8 cellular contexts compared by ENCODE assay signal in the genomic region with DNA sequence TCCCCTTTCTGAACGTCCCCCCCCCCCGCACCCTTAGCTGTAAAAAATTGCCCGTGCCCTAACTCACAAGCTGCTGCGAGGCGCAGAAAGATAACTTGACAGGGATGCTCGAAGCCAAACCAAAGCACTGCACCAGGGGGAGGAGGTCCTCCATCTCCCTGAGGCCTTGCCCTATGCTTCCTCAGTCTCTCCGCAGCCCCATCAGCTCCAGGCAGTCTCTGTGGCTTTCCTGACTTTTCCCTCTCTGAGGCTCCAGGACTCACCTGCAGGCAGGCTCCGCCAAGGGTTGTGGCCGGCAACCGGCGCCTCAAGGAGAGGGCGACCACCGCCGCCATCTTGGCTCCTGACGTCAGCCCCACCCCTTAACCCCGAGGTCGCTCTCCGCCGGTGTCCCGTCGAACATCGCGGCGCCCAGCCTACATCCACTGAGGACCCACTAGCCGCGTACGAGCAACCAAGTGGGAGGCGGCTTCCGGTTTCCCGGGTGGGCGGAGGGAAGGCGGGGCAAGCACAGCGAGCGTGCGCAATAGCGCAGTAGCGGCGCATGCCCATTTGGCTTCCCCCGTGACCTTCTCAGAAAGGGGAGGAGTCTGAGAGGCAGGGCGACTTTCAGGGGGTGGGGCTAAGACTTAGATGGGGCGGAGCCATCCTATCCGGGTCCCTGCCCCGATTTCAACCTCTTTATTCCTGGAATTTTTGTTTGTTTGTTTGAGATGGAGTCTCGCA. TPM values are rescaled to one million over a fixed set of nuclear protein-coding genes. Genes with fewer than 3 reads are reported as not detected.
A peak's percentile ranks its signal among the peaks of the same experiment; 100 is the strongest.
DNase-seq lines count a peak whose midpoint lies in the region; ATAC-seq and TF ChIP-seq lines count a peak whose summit lies in the region.

Gene SDHB, minus strand, starts transcription at position 348 of the 726 bp plus-strand sequence. Its CDS starts 13 bp downstream, at position 335.

- TF ChIP-seq CTCF in epithelial cell of proximal tubule (conservative IDR thresholded peaks at IDR 0.05; ENCODE audit: low read depth, low read length) = no peak

- H3K36me3 Mint-ChIP-seq in activated T-cell treated with anti-CD3 and anti-CD28 coated beads, Interleukin-2, amount 50 U/mL, for 24 hours (ENCODE audit: low read depth) = peaks cover 38% of the 10 kb centered on the region

- H3K4me3 Mint-ChIP-seq in activated T-cell treated with anti-CD3 and anti-CD28 coated beads, Interleukin-2, amount 50 U/mL, for 24 hours = peak within 1 kb of the TSS; percentile 100

- DNase-seq in DMS153 treated with DMSO at 0.1 percent for 48 hours (lab: John Stamatoyannopoulos, UW; ENCODE audit: unreplicated experiment) = peak; percentile 91
- DNase-seq in KBM-7 = peak; percentile 98
- peak; percentile 100 for DNase-seq in activated T-cell treated with anti-CD3 and anti-CD28 coated beads, Interleukin-2, amount 50 U/mL, for 24 hours
- DNase-seq in epithelial cell of proximal tubule (ENCODE audit: low read depth) = peak; percentile 79
- peak; percentile 98 for DNase-seq in mucosa of gallbladder (ENCODE audit: low spot score)
- DNase-seq in stimulated activated CD8-positive, alpha-beta memory T cell treated with anti-CD3 and anti-CD28 coated beads, Interleukin-4, amount 100 ng/mL, for 4 hours (ENCODE audit: low read depth in 2 of 2, low spot score in 1 of 2) = peak; percentile 97 to 99

- in situ Hi-C loops in KBM-7 (cut with MboI; ENCODE audit: low pct_unique_long_range_greater_than_20kb, low sequenced_read_pairs) = no loop called here

- H3K27ac Mint-ChIP-seq in activated T-cell treated with anti-CD3 and anti-CD28 coated beads, Interleukin-2, amount 50 U/mL, for 24 hours = peak within 1 kb of the TSS; percentile 99

- peak; percentile 90 for ATAC-seq in GM21717 (IDR thresholded peaks at IDR 0.05; ENCODE audit: unreplicated experiment)

- peak within 1 kb of the TSS; percentile 100 for H3K4me3 ChIP-seq in epithelial cell of proximal tubule (ENCODE audit: low read depth, low read length)

- peaks cover 25% of the 10 kb centered on the region for H3K4me1 Mint-ChIP-seq in activated T-cell treated with anti-CD3 and anti-CD28 coated beads, Interleukin-2, amount 50 U/mL, for 24 hours (ENCODE audit: low read depth)

- no peaks in the 10 kb centered on the region for H3K9me3 Mint-ChIP-seq in activated T-cell treated with anti-CD3 and anti-CD28 coated beads, Interleukin-2, amount 50 U/mL, for 24 hours

- H3K27me3 Mint-ChIP-seq in activated T-cell treated with anti-CD3 and anti-CD28 coated beads, Interleukin-2, amount 50 U/mL, for 24 hours = no peaks in the 10 kb centered on the region

TF ChIP-seq in PFSK-1, 5 proteins besides CTCF, POLR2A, EP300 and RAD21:
- TF ChIP-seq, protein P1, sequence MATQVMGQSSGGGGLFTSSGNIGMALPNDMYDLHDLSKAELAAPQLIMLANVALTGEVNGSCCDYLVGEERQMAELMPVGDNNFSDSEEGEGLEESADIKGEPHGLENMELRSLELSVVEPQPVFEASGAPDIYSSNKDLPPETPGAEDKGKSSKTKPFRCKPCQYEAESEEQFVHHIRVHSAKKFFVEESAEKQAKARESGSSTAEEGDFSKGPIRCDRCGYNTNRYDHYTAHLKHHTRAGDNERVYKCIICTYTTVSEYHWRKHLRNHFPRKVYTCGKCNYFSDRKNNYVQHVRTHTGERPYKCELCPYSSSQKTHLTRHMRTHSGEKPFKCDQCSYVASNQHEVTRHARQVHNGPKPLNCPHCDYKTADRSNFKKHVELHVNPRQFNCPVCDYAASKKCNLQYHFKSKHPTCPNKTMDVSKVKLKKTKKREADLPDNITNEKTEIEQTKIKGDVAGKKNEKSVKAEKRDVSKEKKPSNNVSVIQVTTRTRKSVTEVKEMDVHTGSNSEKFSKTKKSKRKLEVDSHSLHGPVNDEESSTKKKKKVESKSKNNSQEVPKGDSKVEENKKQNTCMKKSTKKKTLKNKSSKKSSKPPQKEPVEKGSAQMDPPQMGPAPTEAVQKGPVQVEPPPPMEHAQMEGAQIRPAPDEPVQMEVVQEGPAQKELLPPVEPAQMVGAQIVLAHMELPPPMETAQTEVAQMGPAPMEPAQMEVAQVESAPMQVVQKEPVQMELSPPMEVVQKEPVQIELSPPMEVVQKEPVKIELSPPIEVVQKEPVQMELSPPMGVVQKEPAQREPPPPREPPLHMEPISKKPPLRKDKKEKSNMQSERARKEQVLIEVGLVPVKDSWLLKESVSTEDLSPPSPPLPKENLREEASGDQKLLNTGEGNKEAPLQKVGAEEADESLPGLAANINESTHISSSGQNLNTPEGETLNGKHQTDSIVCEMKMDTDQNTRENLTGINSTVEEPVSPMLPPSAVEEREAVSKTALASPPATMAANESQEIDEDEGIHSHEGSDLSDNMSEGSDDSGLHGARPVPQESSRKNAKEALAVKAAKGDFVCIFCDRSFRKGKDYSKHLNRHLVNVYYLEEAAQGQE (IDR thresholded peaks at IDR 0.05; ENCODE audit: insufficient read depth in 1 of 2, low read depth in 2 of 2, low read length in 2 of 2) = no peak
- TF ChIP-seq TAF1 (IDR thresholded peaks at IDR 0.05; ENCODE audit: borderline replicate concordance, insufficient read depth, low read length) (peak; percentile 84), FOXP2 (optimal IDR thresholded peaks at IDR 0.05; ENCODE audit: borderline replicate concordance, extremely low read depth, extremely low read length, insufficient read depth) (peak; percentile 82), SIN3A (IDR thresholded peaks at IDR 0.05; ENCODE audit: borderline replicate concordance, insufficient read depth, low read length) (peak; percentile 26; the same call in 1 of the 2 replicates), POLR2AphosphoS5 (IDR thresholded peaks at IDR 0.05; ENCODE audit: low read depth, low read length) (peak; percentile 64; the same call in 1 of the 2 replicates)
TF ChIP-seq in PFSK-1: peak in this region for 4.

RNA-seq across cellular contexts. Expression of gene SDHB, which starts in this region (rescaled TPM):
- 198 TPM for polyA plus RNA-seq in PFSK-1 (2012; ENCODE audit: insufficient read length, low read depth)
- 118 and 183 TPM in 2 replicates for total RNA-seq in epithelial cell of proximal tubule
- 89.7 TPM for total RNA-seq in mucosa of gallbladder

Comparison
In these comparisons a context has a peak if more than half of its experiments do, and no peak if none do; other contexts are left out.
1. Peak in every context shown above with its lines: DNase-seq, ATAC-seq and H3K4me3 ChIP-seq.